ENCODE assay signal across 35 cellular contexts in the genomic region with DNA sequence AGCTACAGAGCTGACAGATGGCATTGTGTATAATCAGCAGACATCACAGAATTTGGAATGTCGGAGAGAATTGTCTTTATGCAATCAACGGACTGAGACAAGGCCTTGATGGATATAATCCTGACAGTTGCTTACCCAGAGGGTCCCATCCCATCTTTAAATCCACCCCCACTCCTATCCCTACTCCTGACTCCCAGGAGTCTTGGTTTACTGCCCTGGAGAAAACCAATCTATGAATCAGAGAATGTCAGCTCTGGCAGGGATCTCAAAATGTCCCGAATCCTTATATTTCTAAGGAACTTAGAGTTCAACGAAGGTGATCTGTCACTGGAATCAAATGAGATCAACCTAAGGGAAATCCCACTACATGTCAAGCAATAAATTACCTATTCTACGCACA.
"Had no signal": no experiment of that assay in that cellular context is flagged by ENCODE, and none has a peak within 500 bp of the region (broad histone marks: within the 10 kb centered on the region; RNA-seq: fewer than 3 reads in every experiment).

No MANE protein-coding gene starts in this region.

- H3K4me3 ChIP-seq: adrenal gland, body of pancreas, breast epithelium had no signal

- H3K36me3 ChIP-seq: adrenal gland, brain microvascular endothelial cell, breast epithelium had no signal

- H3K9me3 Mint-ChIP-seq: activated CD4-positive, alpha-beta memory T cell treated with anti-CD3 and anti-CD28 coated beads for 36 hours; activated CD4-positive, alpha-beta T cell treated with anti-CD3 and anti-CD28 coated beads, Interleukin-2, amount 10 ng/mL, durations not matched to agents 24 days and 14 days; activated CD8-positive, alpha-beta T cell treated with anti-CD3 and anti-CD28 coated beads for 36 hours; activated naive CD8-positive, alpha-beta T cell treated with anti-CD3 and anti-CD28 coated beads for 36 hours; activated T-helper 1 cell treated with anti-CD3 and anti-CD28 coated beads, Interleukin-12 subunit alpha, Interleukin-12 subunit beta, Interleukin-2, Interleukin-4 antibody, amounts not matched to agents 30 ng/mL and 10 ng/mL and 1 ng/mL, durations not matched to agents 14 hours and 24 hours and 36 hours; activated T-helper 17 cell treated with anti-CD3 and anti-CD28 coated beads, Interleukin-2, amount 50 U/mL, for 72 hours; T-helper 2 cell treated with Interferon-gamma antibody and Interleukin-4, amounts not matched to agents 5 μg/mL and 100 μg/mL, for 36 hours; WTC11 had no signal

- H3K9me3 ChIP-seq: adrenal gland, body of pancreas, breast epithelium had no signal

- H3K4me3 Mint-ChIP-seq: activated CD4-positive, alpha-beta memory T cell treated with anti-CD3 and anti-CD28 coated beads for 36 hours; activated CD4-positive, alpha-beta T cell treated with anti-CD3 and anti-CD28 coated beads, Interleukin-2, amount 10 ng/mL, durations not matched to agents 24 days and 14 days; activated CD8-positive, alpha-beta T cell treated with anti-CD3 and anti-CD28 coated beads for 36 hours; activated naive CD4-positive, alpha-beta T cell treated with anti-CD3 and anti-CD28 coated beads for 36 hours; activated naive CD8-positive, alpha-beta T cell treated with anti-CD3 and anti-CD28 coated beads for 36 hours; activated T-cell treated with anti-CD3 and anti-CD28 coated beads, Interleukin-2, amount 50 U/mL, for 4 hours; activated T-cell treated with anti-CD3 and anti-CD28 coated beads, Interleukin-2, amount 50 U/mL, for 72 hours; activated T-helper 1 cell treated with anti-CD3 and anti-CD28 coated beads, Interleukin-12 subunit alpha, Interleukin-12 subunit beta, Interleukin-2, Interleukin-4 antibody, amounts not matched to agents 30 ng/mL and 10 ng/mL and 1 ng/mL, durations not matched to agents 14 hours and 24 hours and 36 hours; activated T-helper 17 cell treated with anti-CD3 and anti-CD28 coated beads, Interleukin-2, amount 50 U/mL, for 72 hours; T-helper 2 cell treated with Interferon-gamma antibody and Interleukin-4, amounts not matched to agents 5 μg/mL and 100 μg/mL, for 36 hours; WTC11 had no signal

- H3K27ac ChIP-seq: adrenal gland, body of pancreas, brain microvascular endothelial cell, breast epithelium, VCaP had no signal

- H3K27me3 Mint-ChIP-seq: activated CD4-positive, alpha-beta memory T cell treated with anti-CD3 and anti-CD28 coated beads for 36 hours; activated CD4-positive, alpha-beta T cell treated with anti-CD3 and anti-CD28 coated beads, Interleukin-2, amount 10 ng/mL, durations not matched to agents 24 days and 14 days; activated CD8-positive, alpha-beta T cell treated with anti-CD3 and anti-CD28 coated beads for 36 hours; activated naive CD8-positive, alpha-beta T cell treated with anti-CD3 and anti-CD28 coated beads for 36 hours; activated T-helper 17 cell treated with anti-CD3 and anti-CD28 coated beads, Interleukin-2, amount 50 U/mL, for 72 hours had no signal

- H3K27me3 ChIP-seq: adrenal gland, body of pancreas, brain microvascular endothelial cell, breast epithelium had no signal

- H3K4me1 ChIP-seq: adrenal gland, breast epithelium had no signal

- ATAC-seq: activated CD4-positive, CD25-positive, alpha-beta regulatory T cell treated with anti-CD3 and anti-CD28 coated beads, Interleukin-2, amount 50 U/mL, for 24 hours; activated CD8-positive, alpha-beta T cell treated with anti-CD3 and anti-CD28 coated beads for 36 hours; activated naive CD4-positive, alpha-beta T cell treated with anti-CD3 and anti-CD28 coated beads, Interleukin-2, amount 50 U/mL, for 72 hours; activated T-cell treated with anti-CD3 and anti-CD28 coated beads, Interleukin-2, amount 50 U/mL, for 4 hours; activated T-cell treated with anti-CD3 and anti-CD28 coated beads, Interleukin-2, amount 50 U/mL, for 72 hours; activated T-helper 17 cell treated with anti-CD3 and anti-CD28 coated beads, Interleukin-2, amount 50 U/mL, for 72 hours; body of pancreas; WTC11 had no signal

- DNase-seq: activated CD4-positive, alpha-beta memory T cell treated with anti-CD3 and anti-CD28 coated beads for 36 hours; activated CD4-positive, alpha-beta T cell treated with anti-CD3 and anti-CD28 coated beads for 1 hour; activated CD4-positive, alpha-beta T cell treated with anti-CD3 and anti-CD28 coated beads for 4 hours; activated CD4-positive, alpha-beta T cell treated with anti-CD3 and anti-CD28 coated beads, Interleukin-2, amount 10 ng/mL, durations not matched to agents 24 days and 14 days; activated CD4-positive, alpha-beta T cell treated with anti-CD3 and anti-CD28 coated beads, Interleukin-2, amount 50 U/mL, for 1 hour; activated CD4-positive, alpha-beta T cell treated with anti-CD3 and anti-CD28 coated beads, Interleukin-2, amount 50 U/mL, for 4 hours; activated CD4-positive, CD25-positive, alpha-beta regulatory T cell; activated CD8-positive, alpha-beta memory T cell treated with anti-CD3 and anti-CD28 coated beads, Interleukin-2, amount 50 U/mL, for 4 hours; activated CD8-positive, alpha-beta T cell treated with anti-CD3 and anti-CD28 coated beads for 36 hours; activated effector memory CD4-positive, alpha-beta T cell treated with anti-CD3 and anti-CD28 coated beads, Interleukin-2, amount 50 U/mL, for 16 hours; activated gamma-delta T cell treated with Interleukin-2 at 50 U/mL for 16 hours; activated naive CD4-positive, alpha-beta T cell; activated naive CD4-positive, alpha-beta T cell treated with anti-CD3 and anti-CD28 coated beads for 36 hours; activated naive CD4-positive, alpha-beta T cell treated with anti-CD3 and anti-CD28 coated beads, Interleukin-2, amount 50 U/mL, for 16 hours; activated naive CD8-positive, alpha-beta T cell treated with anti-CD3 and anti-CD28 coated beads for 36 hours; activated T-cell treated with anti-CD3 and anti-CD28 coated beads for 4 hours; activated T-cell treated with anti-CD3 and anti-CD28 coated beads, Interleukin-2, amount 50 U/mL, for 1 hour; activated T-cell treated with anti-CD3 and anti-CD28 coated beads, Interleukin-2, amount 50 U/mL, for 4 hours; activated T-cell treated with anti-CD3 and anti-CD28 coated beads, Interleukin-2, amount 50 U/mL, for 72 hours; adrenal gland; amniotic stem cell; aorta; body of pancreas; brain microvascular endothelial cell; central memory CD4-positive, alpha-beta T cell; T-helper 2 cell; T-helper 9 cell had no signal

- H3K4me1 Mint-ChIP-seq: activated CD4-positive, alpha-beta T cell treated with anti-CD3 and anti-CD28 coated beads, Interleukin-2, amount 10 ng/mL, durations not matched to agents 24 days and 14 days; activated naive CD8-positive, alpha-beta T cell treated with anti-CD3 and anti-CD28 coated beads for 36 hours; activated T-helper 17 cell treated with anti-CD3 and anti-CD28 coated beads, Interleukin-2, amount 50 U/mL, for 72 hours; WTC11 had no signal

- H3K27ac Mint-ChIP-seq: activated CD4-positive, alpha-beta memory T cell treated with anti-CD3 and anti-CD28 coated beads for 36 hours; activated CD4-positive, alpha-beta T cell treated with anti-CD3 and anti-CD28 coated beads, Interleukin-2, amount 10 ng/mL, durations not matched to agents 24 days and 14 days; activated CD8-positive, alpha-beta T cell treated with anti-CD3 and anti-CD28 coated beads for 36 hours; activated naive CD4-positive, alpha-beta T cell treated with anti-CD3 and anti-CD28 coated beads for 36 hours; activated naive CD4-positive, alpha-beta T cell treated with anti-CD3 and anti-CD28 coated beads, Interleukin-2, amount 50 U/mL, for 72 hours; activated naive CD8-positive, alpha-beta T cell treated with anti-CD3 and anti-CD28 coated beads for 36 hours; activated T-cell treated with anti-CD3 and anti-CD28 coated beads, Interleukin-2, amount 50 U/mL, for 72 hours; activated T-helper 1 cell treated with anti-CD3 and anti-CD28 coated beads, Interleukin-12 subunit alpha, Interleukin-12 subunit beta, Interleukin-2, Interleukin-4 antibody, amounts not matched to agents 30 ng/mL and 10 ng/mL and 1 ng/mL, durations not matched to agents 14 hours and 24 hours and 36 hours; activated T-helper 17 cell treated with anti-CD3 and anti-CD28 coated beads, Interleukin-2, amount 50 U/mL, for 72 hours; T-helper 2 cell treated with Interferon-gamma antibody and Interleukin-4, amounts not matched to agents 5 μg/mL and 100 μg/mL, for 36 hours; WTC11 had no signal

- H3K36me3 Mint-ChIP-seq: activated CD4-positive, alpha-beta memory T cell treated with anti-CD3 and anti-CD28 coated beads for 36 hours; activated naive CD4-positive, alpha-beta T cell treated with anti-CD3 and anti-CD28 coated beads, Interleukin-2, amount 50 U/mL, for 72 hours; activated naive CD8-positive, alpha-beta T cell treated with anti-CD3 and anti-CD28 coated beads for 36 hours; WTC11 had no signal
